9 cellular contexts compared by ENCODE assay signal in the genomic region with DNA sequence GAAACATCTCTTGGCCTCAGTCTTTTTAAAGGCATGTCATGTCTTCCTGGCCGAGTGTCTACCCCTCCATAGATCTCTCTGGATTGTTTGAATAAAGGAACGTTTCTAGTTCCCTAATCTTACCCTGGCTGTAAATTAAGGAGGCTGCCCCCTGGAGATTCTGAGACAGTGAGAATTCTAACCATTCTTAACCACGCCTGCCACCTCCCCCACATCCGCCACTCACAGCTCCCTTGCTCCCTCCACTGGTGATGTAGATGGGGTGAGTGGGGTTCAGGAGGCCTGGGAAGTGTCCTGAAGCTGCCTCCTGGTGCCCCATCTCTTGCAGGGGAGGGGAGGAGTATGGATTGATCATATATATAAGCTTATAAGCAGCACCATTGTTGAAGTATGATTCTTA. TPM values are rescaled to one million over a fixed set of nuclear protein-coding genes. Genes with fewer than 3 reads are reported as not detected.
DNase-seq lines count a peak whose midpoint lies in the region; TF ChIP-seq lines count a peak whose summit lies in the region.
"Had no signal": no experiment of that assay in that cellular context is flagged by ENCODE, and none has a peak within 500 bp of the region (broad histone marks: within the 10 kb centered on the region; RNA-seq: fewer than 3 reads in every experiment).

No MANE protein-coding gene starts in this region.

- H4K5ac ChIP-seq in mesendoderm (ENCODE audit: low read length) = no peak overlapping the region

- TF ChIP-seq EP300 in suprapubic skin (IDR thresholded peaks at IDR 0.05) = no peak

- peaks cover 10% of the 10 kb centered on the region for H3K4me1 Mint-ChIP-seq in endothelial cell (ENCODE audit: unreplicated experiment)

- no peak overlapping the region for H3K9ac ChIP-seq in mesendoderm (ENCODE audit: low read length)

- DNase-seq in GM12864 (ENCODE audit: low read depth) = no peak
- peak; percentile 86 to 92 for DNase-seq in Kasumi-1 (lab: John Stamatoyannopoulos, UW)
- peak; percentile 10 for DNase-seq in activated CD4-positive, alpha-beta T cell treated with anti-CD3 and anti-CD28 coated beads, Interleukin-2, amount 50 U/mL, for 1 hour
- DNase-seq in mesendoderm = peak; percentile 90
- DNase-seq in suprapubic skin (ENCODE audit: low spot score in 2 of 2) = no peak
- no peak for DNase-seq in endothelial cell (ENCODE audit: low spot score)
- DNase-seq in KG1 (lab: John Stamatoyannopoulos, UW) = no peak
- DNase-seq: NCI-H446 treated with DMSO at 0.1 percent for 48 hours had no signal

- H3K27ac ChIP-seq in mesendoderm (ENCODE audit: low read depth, low read length) = no peak overlapping the region
- no peak overlapping the region for H3K27ac ChIP-seq in suprapubic skin
- H3K27ac ChIP-seq: esophagus muscularis mucosa had no signal

- peaks cover 12% of the 10 kb centered on the region for H3K27me3 Mint-ChIP-seq in endothelial cell (ENCODE audit: unreplicated experiment)

- no peak overlapping the region for H3K4me3 ChIP-seq in GM12864 (ENCODE audit: low read depth, low read length)
- H3K4me3 ChIP-seq in mesendoderm (ENCODE audit: low read length) = no peak overlapping the region
- H3K4me3 ChIP-seq in suprapubic skin = no peak overlapping the region
- H3K4me3 ChIP-seq: esophagus muscularis mucosa had no signal

- H3K36me3 ChIP-seq in mesendoderm (ENCODE audit: control insufficient read depth, insufficient read depth, low read length) (no peaks in the 10 kb centered on the region), suprapubic skin (no peaks in the 10 kb centered on the region)
- H3K36me3 ChIP-seq: esophagus muscularis mucosa had no signal

- H3K27me3 ChIP-seq in mesendoderm (ENCODE audit: insufficient read depth, low read length, poor library complexity) (no peaks in the 10 kb centered on the region), suprapubic skin (peaks cover 4% of the 10 kb centered on the region)
- H3K27me3 ChIP-seq: esophagus muscularis mucosa had no signal

- WGBS in mesendoderm (ENCODE audit: extremely low coverage, insufficient coverage, low lambda C conversion rate) = no CpG with 5 or more reads among the region's 4 CpGs
- WGBS in suprapubic skin = 80% methylated on average over 4 of the region's 4 CpGs

- peak overlapping the region; percentile 25 for H3K18ac ChIP-seq in mesendoderm (ENCODE audit: low read length)

- no peak overlapping the region for H2BK120ac ChIP-seq in mesendoderm (ENCODE audit: low read depth, low read length)

- H3K4me2 ChIP-seq in mesendoderm (ENCODE audit: low read length) = no peak overlapping the region

- no peaks in the 10 kb centered on the region for H3K9me3 ChIP-seq in suprapubic skin
- H3K9me3 ChIP-seq: esophagus muscularis mucosa had no signal

- H2BK15ac ChIP-seq in mesendoderm (replicated peaks; ENCODE audit: low read depth) = no peak overlapping the region

- no peak overlapping the region for H4K8ac ChIP-seq in mesendoderm (ENCODE audit: low read depth, low read length)

- no peak overlapping the region for H3K23ac ChIP-seq in mesendoderm (ENCODE audit: low read length)

- no peak overlapping the region for H2BK5ac ChIP-seq in mesendoderm (ENCODE audit: low read length)

- no peak overlapping the region for H2AK5ac ChIP-seq in mesendoderm (ENCODE audit: low read length)

- H3K27ac Mint-ChIP-seq in endothelial cell (ENCODE audit: unreplicated experiment) = no peak overlapping the region

- H3K79me1 ChIP-seq in mesendoderm (ENCODE audit: low read length) = no peaks in the 10 kb centered on the region

- TF ChIP-seq CTCF in GM12864 (IDR thresholded peaks at IDR 0.05; ENCODE audit: low read depth, low read length, missing control alignments) (peak; percentile 47), suprapubic skin (IDR thresholded peaks at IDR 0.05) (no peak), endothelial cell (IDR thresholded peaks at IDR 0.05; ENCODE audit: unreplicated experiment) (no peak)

- H3K36me3 Mint-ChIP-seq in endothelial cell (ENCODE audit: low read depth, unreplicated experiment) = no peaks in the 10 kb centered on the region

- no peak overlapping the region for H3K4ac ChIP-seq in mesendoderm (ENCODE audit: low read depth, low read length)

- no peak overlapping the region for H3K4me3 Mint-ChIP-seq in endothelial cell (ENCODE audit: unreplicated experiment)

- H3K9me3 Mint-ChIP-seq in endothelial cell (ENCODE audit: unreplicated experiment) = no peaks in the 10 kb centered on the region

- TF ChIP-seq POLR2A in suprapubic skin (IDR thresholded peaks at IDR 0.05) = no peak

- no peaks in the 10 kb centered on the region for H3K79me2 ChIP-seq in mesendoderm (ENCODE audit: control insufficient read depth, insufficient read depth, low read length)

- H3K56ac ChIP-seq in mesendoderm (ENCODE audit: low read length) = no peak overlapping the region

- H3K4me1 ChIP-seq in mesendoderm (ENCODE audit: control insufficient read depth, low read depth, low read length) (peaks cover 21% of the 10 kb centered on the region), suprapubic skin (peaks cover 20% of the 10 kb centered on the region)

RNA-seq across cellular contexts. Expression of a gene that starts 48.0 kb away (rescaled TPM):
- polyA plus RNA-seq in mesendoderm (2013, experiment 1 of 2) = 13.0 TPM
- 13.2 TPM for polyA plus RNA-seq in mesendoderm (2013, experiment 2 of 2)
- 10 to 100 TPM; 17.3 to 45.1 (median 37.5) TPM for total RNA-seq in suprapubic skin
- 15.4 TPM for total RNA-seq in endothelial cell (ENCODE audit: unreplicated experiment)

Comparison
In these comparisons a context has a peak if more than half of its experiments do, and no peak if none do; other contexts are left out.
1. DNase-seq: peak in Kasumi-1 (2 of 2), activated CD4-positive, alpha-beta T cell treated with anti-CD3 and anti-CD28 coated beads, Interleukin-2, amount 50 U/mL, for 1 hour (single experiment) and mesendoderm (single experiment); none in GM12864 (single experiment), suprapubic skin (0 of 2), endothelial cell (single experiment) and KG1 (single experiment).